Comparison of ENCODE assay signal across 18 cellular contexts in genomic region chr6:67608099-67608749, GRCh38.
DNase-seq lines count a peak whose midpoint lies in the region; ATAC-seq and TF ChIP-seq lines count a peak whose summit lies in the region.
"Had no signal": no experiment of that assay in that cellular context is flagged by ENCODE, and none has a peak within 500 bp of the region (broad histone marks: within the 10 kb centered on the region; RNA-seq: fewer than 3 reads in every experiment).

No MANE protein-coding gene starts in this region.

- TF ChIP-seq EP300 in stomach (IDR thresholded peaks at IDR 0.05), result no peak

- DNase-seq in NCI-H1417 (lab: John Stamatoyannopoulos, UW), result peak in 2 of 3 experiments; percentile 27 to 78
- no peak for DNase-seq in NCI-H1417 treated with DMSO at 0.1 percent for 48 hours (lab: John Stamatoyannopoulos, UW)
- peak; percentile 2 for DNase-seq in NCI-H1092 (lab: John Stamatoyannopoulos, UW)
- peak; percentile 91 for DNase-seq in NCI-H748 treated with DMSO at 0.1 percent for 48 hours (lab: John Stamatoyannopoulos, UW)
- peak; percentile 42 for DNase-seq in left lobe of liver (ENCODE audit: low spot score)
- DNase-seq in erythroblast (lab: John Stamatoyannopoulos, UW), result no peak
- DNase-seq in stomach, result no peak
- DNase-seq: 8988T; C1 segment of cervical spinal cord; DMS153; H9; MG63; NCI-H2171 treated with DMSO at 0.1 percent for 48 hours; NCI-H510A treated with DMSO at 0.1 percent for 48 hours; NK-92 treated with Interleukin-12 subunit alpha and Interleukin-12 subunit beta, amount 100 ng/mL, for 24 hours had no signal

- no peak for TF ChIP-seq POLR2A in erythroblast (IDR thresholded peaks at IDR 0.05; ENCODE audit: low read length)
- TF ChIP-seq POLR2A in stomach (IDR thresholded peaks at IDR 0.05), result no peak

- TF ChIP-seq CTCF in stomach (IDR thresholded peaks at IDR 0.05), result no peak

- ATAC-seq in left lobe of liver (peak; percentile 80), HG03457 (IDR thresholded peaks at IDR 0.05; ENCODE audit: unreplicated experiment) (no peak)
- ATAC-seq: Panc1, Right ventricle myocardium inferior had no signal

- no peaks in the 10 kb centered on the region for H3K9me3 ChIP-seq in stomach
- H3K9me3 ChIP-seq: MG63 had no signal

- 35 to 65% (median 56%) methylated on average over 4 of the region's 4 CpGs for WGBS in stomach, 5 donors

- no peak overlapping the region for H3K27ac ChIP-seq in stomach

- intact Hi-C loops in stomach (cut with DNase I; ENCODE audit: low total_unique reads), result no loop called here

- no peaks in the 10 kb centered on the region for H3K27me3 ChIP-seq in stomach
- H3K27me3 ChIP-seq: MG63 had no signal

- no peak overlapping the region for H3K4me3 ChIP-seq in stomach
- H3K4me3 ChIP-seq: MG63 had no signal

- H3K4me1 ChIP-seq in stomach, result no peaks in the 10 kb centered on the region

- H3K36me3 ChIP-seq in stomach, result no peaks in the 10 kb centered on the region
- H3K36me3 ChIP-seq: MG63 had no signal

Comparison
In these comparisons a context has a peak if more than half of its experiments do, and no peak if none do; other contexts are left out.
1. DNase-seq: peak in NCI-H1417 (2 of 3), NCI-H1092 (single experiment), NCI-H748 treated with DMSO at 0.1 percent for 48 hours (single experiment) and left lobe of liver (single experiment); none in NCI-H1417 treated with DMSO at 0.1 percent for 48 hours (single experiment), erythroblast (0 of 2) and stomach (single experiment).